Comparison of ENCODE assay signal across 22 cellular contexts in the genomic region with DNA sequence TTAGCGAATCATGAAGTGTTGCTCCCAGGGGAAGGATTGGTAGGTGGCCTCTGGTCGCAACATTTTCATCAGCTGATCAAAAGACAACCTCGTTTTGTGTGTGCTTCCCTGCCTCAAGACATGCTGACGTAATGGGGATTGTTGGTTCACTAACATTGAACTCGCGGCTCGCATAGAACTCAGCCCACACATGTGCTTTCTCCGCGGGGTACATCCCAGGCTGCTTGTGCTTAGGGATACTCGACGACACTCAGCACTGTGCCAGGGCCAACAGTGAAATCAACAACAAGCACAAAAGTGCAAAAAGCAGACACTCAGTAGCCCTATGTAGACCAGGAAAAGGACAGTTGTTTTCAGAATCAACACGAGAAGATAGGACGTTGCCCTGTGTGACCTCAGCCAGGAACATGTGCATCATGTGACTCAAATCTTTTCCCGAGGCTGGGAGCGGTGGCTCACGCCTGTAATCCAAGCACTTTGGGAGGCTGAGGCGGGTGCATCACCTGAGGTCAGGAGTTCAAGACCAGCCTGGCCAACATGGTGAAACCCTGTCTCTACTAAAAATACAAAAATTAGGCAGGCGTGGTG. TPM values are rescaled to one million over a fixed set of nuclear protein-coding genes. Genes with fewer than 3 reads are reported as not detected.
DNase-seq lines count a peak whose midpoint lies in the region; ATAC-seq and TF ChIP-seq lines count a peak whose summit lies in the region.
"Had no signal": no experiment of that assay in that cellular context is flagged by ENCODE, and none has a peak within 500 bp of the region (broad histone marks: within the 10 kb centered on the region; RNA-seq: fewer than 3 reads in every experiment).

No MANE protein-coding gene starts in this region.

- H3K4me3 Mint-ChIP-seq in activated T-helper 17 cell treated with anti-CD3 and anti-CD28 coated beads, Interleukin-2, amount 50 U/mL, for 72 hours = no peak overlapping the region
- H3K4me3 Mint-ChIP-seq in activated naive CD4-positive, alpha-beta T cell treated with anti-CD3 and anti-CD28 coated beads for 36 hours = no peak overlapping the region
- H3K4me3 Mint-ChIP-seq: B cell, HFFc6 had no signal

- TF ChIP-seq CTCF in Peyer's patch (IDR thresholded peaks at IDR 0.05) (no peak), spleen (IDR thresholded peaks at IDR 0.05 in 8 of 11, conservative IDR thresholded peaks at IDR 0.05 in 3 of 11) (no peak)

- peaks cover 10% of the 10 kb centered on the region for H3K4me1 Mint-ChIP-seq in activated T-helper 17 cell treated with anti-CD3 and anti-CD28 coated beads, Interleukin-2, amount 50 U/mL, for 72 hours
- H3K4me1 Mint-ChIP-seq in activated naive CD4-positive, alpha-beta T cell treated with anti-CD3 and anti-CD28 coated beads for 36 hours (ENCODE audit: low read depth) = peaks cover 12% of the 10 kb centered on the region

- peaks cover 91% of the 10 kb centered on the region for H3K36me3 Mint-ChIP-seq in activated T-helper 17 cell treated with anti-CD3 and anti-CD28 coated beads, Interleukin-2, amount 50 U/mL, for 72 hours (ENCODE audit: low read depth)
- peaks cover 18% of the 10 kb centered on the region for H3K36me3 Mint-ChIP-seq in activated naive CD4-positive, alpha-beta T cell treated with anti-CD3 and anti-CD28 coated beads for 36 hours (ENCODE audit: low read depth)

- H3K4me3 ChIP-seq in Peyer's patch (no peak overlapping the region), spleen (no peak overlapping the region)
- H3K4me3 ChIP-seq: MG63 had no signal

- no peaks in the 10 kb centered on the region for H3K27me3 Mint-ChIP-seq in activated T-helper 17 cell treated with anti-CD3 and anti-CD28 coated beads, Interleukin-2, amount 50 U/mL, for 72 hours
- no peaks in the 10 kb centered on the region for H3K27me3 Mint-ChIP-seq in activated naive CD4-positive, alpha-beta T cell treated with anti-CD3 and anti-CD28 coated beads for 36 hours (ENCODE audit: low read depth)
- H3K27me3 Mint-ChIP-seq: B cell had no signal

- intact Hi-C loops in left colon (cut with DNase I, micrococcal nuclease) (no loop called here), spleen (cut with DNase I; ENCODE audit: low total_unique reads) (no loop called here)
- intact Hi-C loops in activated naive CD4-positive, alpha-beta T cell treated with anti-CD3 and anti-CD28 coated beads for 36 hours (cut with micrococcal nuclease) = no loop called here

- H3K9me3 Mint-ChIP-seq in activated T-helper 17 cell treated with anti-CD3 and anti-CD28 coated beads, Interleukin-2, amount 50 U/mL, for 72 hours = no peaks in the 10 kb centered on the region
- no peaks in the 10 kb centered on the region for H3K9me3 Mint-ChIP-seq in activated naive CD4-positive, alpha-beta T cell treated with anti-CD3 and anti-CD28 coated beads for 36 hours
- H3K9me3 Mint-ChIP-seq: HFFc6 had no signal

- ATAC-seq in activated T-helper 17 cell treated with anti-CD3 and anti-CD28 coated beads, Interleukin-2, amount 50 U/mL, for 72 hours (replicated peaks) = no peak
- peak; percentile 17 for ATAC-seq in left colon
- ATAC-seq in GM19395 (IDR thresholded peaks at IDR 0.05; ENCODE audit: unreplicated experiment) = no peak

- H3K36me3 ChIP-seq in Peyer's patch (peaks cover 0 to 63% (median 0%) of the 10 kb centered on the region in 3 donors), spleen (peaks cover 0 to 93% (median 56%) of the 10 kb centered on the region in 6 donors)

- H3K27me3 ChIP-seq in Peyer's patch (no peaks in the 10 kb centered on the region), spleen (replicated peaks in 1 of 7) (no peaks in the 10 kb centered on the region)
- H3K27me3 ChIP-seq: MG63 had no signal

- DNase-seq in Peyer's patch (peak in 2 of 3 donors; percentile 19 to 24), left colon (no peak), spleen (peak; percentile 62), NCI-H748 (lab: John Stamatoyannopoulos, UW; ENCODE audit: unreplicated experiment) (no peak)
- DNase-seq in activated naive CD4-positive, alpha-beta T cell treated with anti-CD3 and anti-CD28 coated beads for 36 hours = no peak
- DNase-seq: DMS79 treated with DMSO at 0.1 percent for 48 hours; HFFc6; IMR-90; Kasumi-1; MG63; NCI-H1048; NCI-H1436 treated with DMSO at 0.1 percent for 48 hours; NCI-H2081; NCI-H2171 treated with DMSO at 0.1 percent for 48 hours; NCI-H748 treated with DMSO at 0.1 percent for 48 hours; NK-92 treated with Interleukin-12 subunit alpha and Interleukin-12 subunit beta, amount 100 ng/mL, for 24 hours; Right ventricle myocardium superior; SK-N-SH had no signal

- H3K27ac ChIP-seq in Peyer's patch (no peak overlapping the region), spleen (no peak overlapping the region)
- H3K27ac ChIP-seq: HL-60 had no signal

- H3K4me1 ChIP-seq in Peyer's patch (no peaks in the 10 kb centered on the region), spleen (peaks cover 0 to 27% (median 0%) of the 10 kb centered on the region in 6 donors)

- H3K27ac Mint-ChIP-seq in activated T-helper 17 cell treated with anti-CD3 and anti-CD28 coated beads, Interleukin-2, amount 50 U/mL, for 72 hours = peak overlapping the region; percentile 40
- no peak overlapping the region for H3K27ac Mint-ChIP-seq in activated naive CD4-positive, alpha-beta T cell treated with anti-CD3 and anti-CD28 coated beads for 36 hours
- H3K27ac Mint-ChIP-seq: B cell, HFFc6 had no signal

- CTCF ChIA-PET in activated naive CD4-positive, alpha-beta T cell treated with anti-CD3 and anti-CD28 coated beads for 36 hours (lab: Charles Lee) = no interaction called here

- 90 to 92% (median 90%) methylated on average over 18 of the region's 18 CpGs for WGBS in spleen, 5 donors

- H3K9me3 ChIP-seq in Peyer's patch (no peaks in the 10 kb centered on the region), spleen (no peaks in the 10 kb centered on the region)
- H3K9me3 ChIP-seq: MG63, SK-N-SH had no signal

- no peak for TF ChIP-seq POLR2A in Peyer's patch (IDR thresholded peaks at IDR 0.05)
- no peak for TF ChIP-seq POLR2A in spleen (IDR thresholded peaks at IDR 0.05)

RNA-seq across cellular contexts. Expression of gene WIPI2, which starts 20.8 kb away (rescaled TPM):
- total RNA-seq in Peyer's patch (10 to 100 TPM; 45.7 to 67.7 (median 50.0) TPM), left colon (10 to 100 TPM; 46.0 to 51.6 TPM), spleen (10 to 100 TPM; 56.8 to 65.7 (median 64.0) TPM)
- total RNA-seq in activated T-helper 17 cell treated with anti-CD3 and anti-CD28 coated beads, Interleukin-2, amount 50 U/mL, for 72 hours = 10 to 100 TPM; 37.9 to 49.7 TPM
- 10 to 100 TPM; 32.6 to 38.2 (median 33.2) TPM for polyA plus RNA-seq in spleen
- total RNA-seq in activated naive CD4-positive, alpha-beta T cell treated with anti-CD3 and anti-CD28 coated beads for 36 hours = 10 to 100 TPM; 42.6 to 45.1 TPM

Comparison
In these comparisons a context has a peak if more than half of its experiments do, and no peak if none do; other contexts are left out.
1. DNase-seq: peak in Peyer's patch (2 of 3) and spleen (single experiment); none in left colon (0 of 2), NCI-H748 (single experiment) and activated naive CD4-positive, alpha-beta T cell treated with anti-CD3 and anti-CD28 coated beads for 36 hours (single experiment).